ENCODE assay signal across 6 cellular contexts in genomic region chr18:78579449-78579848, GRCh38.
"Had no signal": no experiment of that assay in that cellular context is flagged by ENCODE, and none has a peak within 500 bp of the region (broad histone marks: within the 10 kb centered on the region; RNA-seq: fewer than 3 reads in every experiment).

No MANE protein-coding gene starts in this region.

- H3K4me3 Mint-ChIP-seq: GM23338, H9 had no signal

- ATAC-seq: GM23338, K562 had no signal

- H3K4me2 ChIP-seq: GM23338 had no signal

- H3K4me1 Mint-ChIP-seq: GM23338, H9 had no signal

- H2AFZ ChIP-seq: GM23338 had no signal

- DNase-seq: H9, HCEC 1CT, IMR-90, KG1 had no signal

- H3K27ac Mint-ChIP-seq: GM23338, H9 had no signal

- H3K4me3 ChIP-seq: GM23338, K562 had no signal
